ENCODE assay signal across 1 cellular context in genomic region chr20:36550797-36551299, GRCh38.
TF ChIP-seq lines count a peak whose summit lies in the region.

No MANE protein-coding gene starts in this region.

TF ChIP-seq in SK-N-SH, 30 proteins besides CTCF, POLR2A, EP300 and RAD21:
- TF ChIP-seq EZH2phosphoT487 (IDR thresholded peaks at IDR 0.05; ENCODE audit: borderline replicate concordance, low read depth) = no peak
